Comparison of ENCODE assay signal across 32 cellular contexts in the genomic region with DNA sequence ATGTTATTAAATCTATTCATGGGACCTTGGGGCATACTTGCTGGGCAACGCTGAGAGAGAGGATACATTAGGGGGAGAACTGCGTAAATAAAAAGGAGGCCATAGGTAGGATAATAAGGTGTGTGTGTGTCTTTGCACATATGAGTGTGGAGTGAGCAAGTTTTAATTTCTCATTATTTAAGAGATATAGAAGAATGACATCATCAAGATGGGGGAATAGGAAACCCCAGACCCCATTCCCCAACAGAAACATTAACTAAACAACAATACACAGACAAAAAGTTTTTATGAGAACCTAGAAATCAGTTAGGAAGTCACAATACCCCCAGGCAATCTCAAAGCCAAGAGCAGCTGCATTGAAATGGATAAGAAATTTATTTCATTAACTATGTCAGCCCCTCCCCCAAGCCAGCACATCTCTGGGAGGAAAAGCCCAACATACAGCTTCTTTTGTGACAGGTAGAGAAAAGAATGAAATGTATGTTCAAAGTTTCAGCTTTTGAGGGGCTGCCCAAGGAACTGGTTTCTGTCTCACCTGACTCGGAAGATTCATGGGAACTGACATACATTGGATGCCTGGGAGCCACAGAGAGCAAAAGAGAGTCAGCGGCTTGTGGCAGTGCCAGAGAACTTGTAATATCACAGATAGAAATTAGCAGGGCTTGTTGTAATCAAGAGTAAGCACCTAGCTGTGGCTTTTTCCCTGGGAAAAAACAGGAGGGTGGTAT.
DNase-seq lines count a peak whose midpoint lies in the region; ATAC-seq, FAIRE-seq and TF ChIP-seq lines count a peak whose summit lies in the region.
"Had no signal": no experiment of that assay in that cellular context is flagged by ENCODE, and none has a peak within 500 bp of the region (broad histone marks: within the 10 kb centered on the region; RNA-seq: fewer than 3 reads in every experiment).

No MANE protein-coding gene starts in this region.

- no peak overlapping the region for H3K27ac ChIP-seq in endothelial cell of umbilical vein (ENCODE audit: insufficient read depth, low read depth, low read length)
- no peak overlapping the region for H3K27ac ChIP-seq in naive thymus-derived CD4-positive, alpha-beta T cell (ENCODE audit: low read depth, low read length)
- H3K27ac ChIP-seq: 22Rv1, ascending aorta, C4-2B, esophagus muscularis mucosa, heart left ventricle, HL-60, lower lobe of right lung, SJSA1, suprapubic skin had no signal

- H3K79me2 ChIP-seq in endothelial cell of umbilical vein (ENCODE audit: control insufficient read depth, insufficient read depth, low read length), result no peaks in the 10 kb centered on the region

- H3K4me1 Mint-ChIP-seq in osteocyte (ENCODE audit: unreplicated experiment), result peaks cover 17% of the 10 kb centered on the region
- H3K4me1 Mint-ChIP-seq in naive thymus-derived CD4-positive, alpha-beta T cell, result no peaks in the 10 kb centered on the region
- H3K4me1 Mint-ChIP-seq in HFFc6 (ENCODE audit: low read depth), result no peaks in the 10 kb centered on the region
- H3K4me1 Mint-ChIP-seq: activated CD4-positive, alpha-beta T cell treated with anti-CD3 and anti-CD28 coated beads, Interleukin-2, amount 10 ng/mL, durations not matched to agents 7 days and 5 days; activated CD8-positive, alpha-beta memory T cell treated with anti-CD3 and anti-CD28 coated beads, Interleukin-2, amount 10 ng/mL, durations not matched to agents 7 days and 5 days; activated naive CD8-positive, alpha-beta T cell treated with anti-CD3 and anti-CD28 coated beads, Interleukin-2, amount 10 ng/mL, durations not matched to agents 7 days and 5 days; stimulated activated memory B cell treated with anti-CD40 and anti-IgM and Interleukin-4, amounts not matched to agents 10 μg/mL and 1 μg/mL and 100 μg/mL, for 72 hours had no signal

- TF ChIP-seq CTCF in endothelial cell of umbilical vein (IDR thresholded peaks at IDR 0.05; ENCODE audit: extremely low read depth in 1 of 2, insufficient read depth in 1 of 2, low read depth in 1 of 2, low read length in 2 of 2) (no peak), osteocyte (IDR thresholded peaks at IDR 0.05) (no peak), HFFc6 (IDR thresholded peaks at IDR 0.05) (no peak)

- no peak for TF ChIP-seq POLR2A in endothelial cell of umbilical vein (IDR thresholded peaks at IDR 0.05; ENCODE audit: low read depth, low read length)

- H3K36me3 Mint-ChIP-seq in osteocyte (ENCODE audit: unreplicated experiment), result peaks cover 18% of the 10 kb centered on the region
- H3K36me3 Mint-ChIP-seq in naive thymus-derived CD4-positive, alpha-beta T cell, result peaks cover 0 to 7% (median 0%) of the 10 kb centered on the region in 5 donors
- H3K36me3 Mint-ChIP-seq in HFFc6 (ENCODE audit: low read depth), result no peaks in the 10 kb centered on the region
- H3K36me3 Mint-ChIP-seq: activated CD8-positive, alpha-beta memory T cell treated with anti-CD3 and anti-CD28 coated beads, Interleukin-2, amount 10 ng/mL, durations not matched to agents 7 days and 5 days; activated naive CD8-positive, alpha-beta T cell treated with anti-CD3 and anti-CD28 coated beads, Interleukin-2, amount 10 ng/mL, durations not matched to agents 7 days and 5 days; stimulated activated memory B cell treated with anti-CD40 and anti-IgM and Interleukin-4, amounts not matched to agents 10 μg/mL and 1 μg/mL and 100 μg/mL, for 72 hours had no signal

- no peak overlapping the region for H3K4me3 ChIP-seq in endothelial cell of umbilical vein (replicated peaks in 1 of 3; ENCODE audit: insufficient read depth in 1 of 3, low read depth in 1 of 3, low read length in 3 of 3)
- H3K4me3 ChIP-seq in naive thymus-derived CD4-positive, alpha-beta T cell (ENCODE audit: low read length), result no peak overlapping the region
- H3K4me3 ChIP-seq: ascending aorta, esophagus muscularis mucosa, heart left ventricle, lower lobe of right lung, mucosa of descending colon, SJSA1, suprapubic skin had no signal

- H3K27ac Mint-ChIP-seq in osteocyte (ENCODE audit: unreplicated experiment) (peak overlapping the region; percentile 12), HFFc6 (no peak overlapping the region)
- H3K27ac Mint-ChIP-seq in naive thymus-derived CD4-positive, alpha-beta T cell, result no peak overlapping the region
- H3K27ac Mint-ChIP-seq: activated CD4-positive, alpha-beta T cell treated with anti-CD3 and anti-CD28 coated beads, Interleukin-2, amount 10 ng/mL, durations not matched to agents 7 days and 5 days; activated CD8-positive, alpha-beta memory T cell treated with anti-CD3 and anti-CD28 coated beads, Interleukin-2, amount 10 ng/mL, durations not matched to agents 7 days and 5 days; activated naive CD8-positive, alpha-beta T cell treated with anti-CD3 and anti-CD28 coated beads, Interleukin-2, amount 10 ng/mL, durations not matched to agents 7 days and 5 days; dendritic cell treated with granulocyte-macrophage colony-stimulating factor and Interleukin-4, amounts not matched to agents 40 ng/mL and 50 ng/mL, for 4 days; stimulated activated memory B cell treated with anti-CD40 and anti-IgM and Interleukin-4, amounts not matched to agents 10 μg/mL and 1 μg/mL and 100 μg/mL, for 72 hours had no signal

- CTCF ChIA-PET in endothelial cell of umbilical vein (lab: Charles Lee), result interaction anchor here (0.7 to 5.3 kb wide), 44 partner anchors 8 to 1005 kb away, joined by 3 to 133 read pairs (median 5); no protein-coding TSS in a partner anchor
- CTCF ChIA-PET in naive thymus-derived CD4-positive, alpha-beta T cell (lab: Charles Lee), result no interaction called here

- H3K9me3 ChIP-seq in endothelial cell of umbilical vein (replicated peaks; ENCODE audit: control insufficient read depth, insufficient read depth, low read length), result no peaks in the 10 kb centered on the region
- H3K9me3 ChIP-seq in naive thymus-derived CD4-positive, alpha-beta T cell (ENCODE audit: control insufficient read depth in 2 of 3, low read length in 3 of 3), result no peaks in the 10 kb centered on the region
- H3K9me3 ChIP-seq: Caco-2, mucosa of descending colon, SJSA1 had no signal

- no peak for FAIRE-seq in endothelial cell of umbilical vein (lab: Jason Lieb, UNC)

- dilution Hi-C loops in endothelial cell of umbilical vein (cut with MboI; ENCODE audit: extremely low pct_ligation_motif_present, low sequenced_read_pairs), result no loop called here

- DNase-seq in DMS 273 (lab: John Stamatoyannopoulos, UW; ENCODE audit: unreplicated experiment), result peak; percentile 26
- no peak for DNase-seq in DMS 273 treated with DMSO at 0.1 percent for 48 hours (lab: John Stamatoyannopoulos, UW)
- peak; percentile 10 for DNase-seq in NCI-H69 (lab: John Stamatoyannopoulos, UW)
- no peak for DNase-seq in endothelial cell of umbilical vein (ENCODE audit: low read depth, low spot score)
- no peak for DNase-seq in osteocyte (ENCODE audit: extremely low spot score, unreplicated experiment)
- DNase-seq in naive thymus-derived CD4-positive, alpha-beta T cell, result no peak
- no peak for DNase-seq in HFFc6
- DNase-seq: activated CD4-positive, alpha-beta T cell treated with anti-CD3 and anti-CD28 coated beads, Interleukin-2, amount 10 ng/mL, durations not matched to agents 7 days and 5 days; activated CD8-positive, alpha-beta memory T cell treated with anti-CD3 and anti-CD28 coated beads, Interleukin-2, amount 10 ng/mL, durations not matched to agents 7 days and 5 days; activated gamma-delta T cell; activated naive CD8-positive, alpha-beta T cell treated with anti-CD3 and anti-CD28 coated beads, Interleukin-2, amount 10 ng/mL, durations not matched to agents 7 days and 5 days; activated T-cell treated with anti-CD3 and anti-CD28 coated beads, Interleukin-2, amount 50 U/mL, for 4 hours; caudate nucleus; DND-41; GOT3; heart left ventricle; lower lobe of right lung; mucosa of descending colon; NCI-H2107; T1000 had no signal

- no peaks in the 10 kb centered on the region for H3K27me3 Mint-ChIP-seq in osteocyte (ENCODE audit: unreplicated experiment)
- peaks cover 6 to 32% (median 28%) of the 10 kb centered on the region in 5 donors for H3K27me3 Mint-ChIP-seq in naive thymus-derived CD4-positive, alpha-beta T cell
- H3K27me3 Mint-ChIP-seq in HFFc6 (ENCODE audit: insufficient read depth), result peaks cover 5% of the 10 kb centered on the region; the same call in 1 of the 2 replicates
- H3K27me3 Mint-ChIP-seq: dendritic cell treated with granulocyte-macrophage colony-stimulating factor and Interleukin-4, amounts not matched to agents 40 ng/mL and 50 ng/mL, for 4 days; stimulated activated memory B cell treated with anti-CD40 and anti-IgM and Interleukin-4, amounts not matched to agents 10 μg/mL and 1 μg/mL and 100 μg/mL, for 72 hours had no signal

- H3K4me3 Mint-ChIP-seq in osteocyte (ENCODE audit: unreplicated experiment) (no peak overlapping the region), HFFc6 (no peak overlapping the region)
- H3K4me3 Mint-ChIP-seq in naive thymus-derived CD4-positive, alpha-beta T cell, result no peak overlapping the region
- H3K4me3 Mint-ChIP-seq: activated CD4-positive, alpha-beta T cell treated with anti-CD3 and anti-CD28 coated beads, Interleukin-2, amount 10 ng/mL, durations not matched to agents 7 days and 5 days; activated CD8-positive, alpha-beta memory T cell treated with anti-CD3 and anti-CD28 coated beads, Interleukin-2, amount 10 ng/mL, durations not matched to agents 7 days and 5 days; activated naive CD8-positive, alpha-beta T cell treated with anti-CD3 and anti-CD28 coated beads, Interleukin-2, amount 10 ng/mL, durations not matched to agents 7 days and 5 days; activated T-cell treated with anti-CD3 and anti-CD28 coated beads, Interleukin-2, amount 50 U/mL, for 4 hours; dendritic cell treated with granulocyte-macrophage colony-stimulating factor and Interleukin-4, amounts not matched to agents 40 ng/mL and 50 ng/mL, for 4 days; nephron; stimulated activated memory B cell treated with anti-CD40 and anti-IgM and Interleukin-4, amounts not matched to agents 10 μg/mL and 1 μg/mL and 100 μg/mL, for 72 hours had no signal

- H3K4me1 ChIP-seq in endothelial cell of umbilical vein (ENCODE audit: control insufficient read depth, extremely low read depth, insufficient read depth, low read length), result no peaks in the 10 kb centered on the region
- no peaks in the 10 kb centered on the region for H3K4me1 ChIP-seq in naive thymus-derived CD4-positive, alpha-beta T cell (ENCODE audit: control insufficient read depth in 2 of 2, insufficient read depth in 2 of 2, low read length in 2 of 2)
- H3K4me1 ChIP-seq: ascending aorta, Caco-2, esophagus muscularis mucosa, heart left ventricle, lower lobe of right lung, SJSA1, suprapubic skin had no signal

- no peaks in the 10 kb centered on the region for H4K20me1 ChIP-seq in endothelial cell of umbilical vein (replicated peaks; ENCODE audit: control insufficient read depth, extremely low read depth, insufficient read depth, low read length)

- intact Hi-C loops in endothelial cell of umbilical vein (cut with micrococcal nuclease), result loop anchor here (1.0 to 2.0 kb wide), 9 partner anchors 115 to 1004 kb away; no protein-coding TSS in a partner anchor
- intact Hi-C loops in naive thymus-derived CD4-positive, alpha-beta T cell (cut with micrococcal nuclease), result loop anchor here (1.0 to 5.0 kb wide), 5 partner anchors 194 to 1004 kb away; no protein-coding TSS in a partner anchor

- H2AFZ ChIP-seq in endothelial cell of umbilical vein (ENCODE audit: low read depth, low read length), result peak overlapping the region; percentile 28

- H3K4me2 ChIP-seq in endothelial cell of umbilical vein (ENCODE audit: insufficient read depth, low read length), result no peak overlapping the region

- ATAC-seq in naive thymus-derived CD4-positive, alpha-beta T cell, result no peak
- ATAC-seq in HG03175 (IDR thresholded peaks at IDR 0.05; ENCODE audit: unreplicated experiment), result no peak
- ATAC-seq: activated CD8-positive, alpha-beta memory T cell treated with anti-CD3 and anti-CD28 coated beads, Interleukin-2, amount 10 ng/mL, durations not matched to agents 7 days and 5 days; activated T-cell treated with anti-CD3 and anti-CD28 coated beads, Interleukin-2, amount 50 U/mL, for 4 hours; heart left ventricle; lower lobe of right lung; stimulated activated memory B cell treated with anti-CD40 and anti-IgM and Interleukin-4, amounts not matched to agents 10 μg/mL and 1 μg/mL and 100 μg/mL, for 72 hours had no signal

- BruUV-seq in endothelial cell of umbilical vein (replicated peaks; lab: Mats Ljungman, UMichigan), result no TSS peak

- no peaks in the 10 kb centered on the region for H3K9me1 ChIP-seq in endothelial cell of umbilical vein (replicated peaks; ENCODE audit: control insufficient read depth, extremely low read depth, insufficient read depth, low read length)

- POLR2A ChIA-PET in endothelial cell of umbilical vein (lab: Charles Lee), result interaction anchor here (0.7 kb wide), 1 partner anchor 740 kb away, joined by 5 read pairs; no protein-coding TSS in a partner anchor
- POLR2A ChIA-PET in naive thymus-derived CD4-positive, alpha-beta T cell (lab: Charles Lee), result no interaction called here

- H3K9me3 Mint-ChIP-seq in osteocyte (ENCODE audit: unreplicated experiment), result peaks cover 36% of the 10 kb centered on the region
- peaks cover 0 to 21% (median 5%) of the 10 kb centered on the region in 11 donors for H3K9me3 Mint-ChIP-seq in naive thymus-derived CD4-positive, alpha-beta T cell
- no peaks in the 10 kb centered on the region for H3K9me3 Mint-ChIP-seq in HFFc6
- H3K9me3 Mint-ChIP-seq: activated CD4-positive, alpha-beta T cell treated with anti-CD3 and anti-CD28 coated beads, Interleukin-2, amount 10 ng/mL, durations not matched to agents 7 days and 5 days; activated naive CD8-positive, alpha-beta T cell treated with anti-CD3 and anti-CD28 coated beads, Interleukin-2, amount 10 ng/mL, durations not matched to agents 7 days and 5 days; dendritic cell treated with granulocyte-macrophage colony-stimulating factor and Interleukin-4, amounts not matched to agents 40 ng/mL and 50 ng/mL, for 4 days had no signal

- H3K27me3 ChIP-seq in endothelial cell of umbilical vein (ENCODE audit: control insufficient read depth in 2 of 2, insufficient read depth in 2 of 2, low read length in 2 of 2), result no peaks in the 10 kb centered on the region
- no peaks in the 10 kb centered on the region for H3K27me3 ChIP-seq in naive thymus-derived CD4-positive, alpha-beta T cell (ENCODE audit: control insufficient read depth in 2 of 2, insufficient read depth in 2 of 2, low read length in 2 of 2)
- H3K27me3 ChIP-seq: ascending aorta, esophagus muscularis mucosa, heart left ventricle, SJSA1, suprapubic skin had no signal

- no peaks in the 10 kb centered on the region for H3K36me3 ChIP-seq in endothelial cell of umbilical vein (ENCODE audit: control insufficient read depth in 2 of 2, extremely low read depth in 1 of 2, insufficient read depth in 2 of 2, low read length in 2 of 2)
- no peaks in the 10 kb centered on the region for H3K36me3 ChIP-seq in naive thymus-derived CD4-positive, alpha-beta T cell (ENCODE audit: control insufficient read depth in 2 of 3, insufficient read depth in 3 of 3, low read length in 3 of 3)
- H3K36me3 ChIP-seq: ascending aorta, esophagus muscularis mucosa, heart left ventricle, lower lobe of right lung, SJSA1, suprapubic skin had no signal

- no peak overlapping the region for H3K9ac ChIP-seq in endothelial cell of umbilical vein (replicated peaks; ENCODE audit: extremely low read depth, insufficient read depth, low read length)

Comparison
In these comparisons a context has a peak if more than half of its experiments do, and no peak if none do; other contexts are left out.
1. DNase-seq: peak in DMS 273 (single experiment) and NCI-H69 (single experiment); none in DMS 273 treated with DMSO at 0.1 percent for 48 hours (single experiment), endothelial cell of umbilical vein (single experiment), osteocyte (single experiment), naive thymus-derived CD4-positive, alpha-beta T cell (0 of 9) and HFFc6 (single experiment).